In the genomic region with DNA sequence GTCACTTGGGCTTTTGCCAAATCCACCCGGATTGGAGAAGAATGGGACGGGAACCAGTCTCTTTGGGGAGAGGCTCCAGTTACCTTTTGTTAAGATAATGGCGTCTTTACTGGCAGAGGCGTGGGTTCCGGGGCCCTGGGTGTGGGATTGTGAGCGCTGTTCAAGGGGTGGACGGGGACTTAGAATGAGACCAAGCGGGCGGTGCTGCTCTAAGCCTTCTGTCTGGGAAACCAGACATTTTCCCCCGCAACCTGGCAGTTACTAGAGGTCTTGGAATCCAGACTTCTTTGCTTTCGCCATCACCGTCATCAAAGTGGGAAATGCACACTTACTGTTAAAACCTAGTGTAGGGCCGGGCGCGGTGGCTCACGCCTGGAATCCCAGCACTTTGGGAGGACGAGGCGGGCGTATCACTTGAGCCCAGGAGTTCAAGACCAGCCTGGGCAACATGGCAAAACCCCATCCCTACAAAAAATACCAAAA, we compare ENCODE assay signal across 8 cellular contexts. TPM values are rescaled to one million over a fixed set of nuclear protein-coding genes. Genes with fewer than 3 reads are reported as not detected.
DNase-seq lines count a peak whose midpoint lies in the region; ATAC-seq and TF ChIP-seq lines count a peak whose summit lies in the region.

No MANE protein-coding gene starts in this region.

- no peak overlapping the region for H4K91ac ChIP-seq in neuronal stem cell (ENCODE audit: low read depth, low read length, poor library complexity)

- H3K4me3 ChIP-seq in Panc1 (ENCODE audit: low read depth in 2 of 2, low read length in 2 of 2) (peak overlapping the region; percentile 73 to 82), neuronal stem cell (ENCODE audit: low read length in 2 of 2) (peak overlapping the region; percentile 67 to 83)

- CTCF ChIA-PET in Panc1 (lab: Charles Lee): no interaction called here

- TSS peak; percentile 60 for BruUV-seq in Panc1 (replicated peaks; lab: Mats Ljungman, UMichigan)

- H2AK5ac ChIP-seq in neuronal stem cell (ENCODE audit: low read depth, low read length): peak overlapping the region; percentile 49

- peak overlapping the region; percentile 12 for H3K23ac ChIP-seq in neuronal stem cell (ENCODE audit: low read depth, low read length, poor library complexity)

- WGBS in neuronal stem cell (ENCODE audit: extremely low coverage in 2 of 2, insufficient read length in 2 of 2, insufficient replicate concordance in 1 of 2), 2 donors: no CpG with 5 or more reads among the region's 19 CpGs

- in situ Hi-C loops in Panc1 (cut with HindIII; ENCODE audit: low pct_unique_long_range_greater_than_20kb, low sequenced_read_pairs): no loop called here

- POLR2A ChIA-PET in Panc1 (lab: Charles Lee): interaction anchor here (0.7 to 1.1 kb wide), 4 partner anchors 15 to 715 kb away, joined by 3 to 6 read pairs (median 4); no protein-coding TSS in a partner anchor

- H3K9me3 ChIP-seq in Panc1 (ENCODE audit: control insufficient read depth, insufficient read depth, low read depth, low read length) (no peaks in the 10 kb centered on the region), neuronal stem cell (replicated peaks in 1 of 2; ENCODE audit: control insufficient read depth in 2 of 2, insufficient read depth in 1 of 2, low read depth in 1 of 2, low read length in 2 of 2) (no peaks in the 10 kb centered on the region)

- no peaks in the 10 kb centered on the region for H3K27me3 ChIP-seq in Panc1 (ENCODE audit: control insufficient read depth, insufficient read depth, low read length)
- no peaks in the 10 kb centered on the region for H3K27me3 ChIP-seq in neuronal stem cell (ENCODE audit: control insufficient read depth in 3 of 3, insufficient read depth in 3 of 3, low read depth in 1 of 3, low read length in 3 of 3)

- H3K9ac ChIP-seq in neuronal stem cell (ENCODE audit: low read depth, low read length, poor library complexity): peak overlapping the region; percentile 80

- TF ChIP-seq CTCF in Panc1 (IDR thresholded peaks at IDR 0.05): no peak

- H3K27ac ChIP-seq in Panc1 (ENCODE audit: low read length) (peak overlapping the region; percentile 94), neuronal stem cell (replicated peaks; ENCODE audit: low read length) (peak overlapping the region; percentile 100)

- peak overlapping the region; percentile 88 for H3K18ac ChIP-seq in neuronal stem cell (ENCODE audit: low read length)

- peak; percentile 18 for ATAC-seq in GM21529 (IDR thresholded peaks at IDR 0.05; ENCODE audit: unreplicated experiment)
- peak; percentile 23 for ATAC-seq in Panc1

- no peak overlapping the region for H4K8ac ChIP-seq in neuronal stem cell (ENCODE audit: low read depth, low read length)

- no peaks in the 10 kb centered on the region for H3K79me1 ChIP-seq in neuronal stem cell (ENCODE audit: low read depth, low read length)

- peak; percentile 52 for TF ChIP-seq POLR2A in erythroblast (IDR thresholded peaks at IDR 0.05; ENCODE audit: low read length)

- peak overlapping the region; percentile 95 for H2BK5ac ChIP-seq in neuronal stem cell (ENCODE audit: low read length)

- H3K4me2 ChIP-seq in neuronal stem cell (ENCODE audit: insufficient read depth, low read length, poor library complexity, severe bottlenecking): peak overlapping the region; percentile 65

- peak overlapping the region; percentile 10 for H2BK120ac ChIP-seq in neuronal stem cell (ENCODE audit: low read depth, low read length)

- H2BK15ac ChIP-seq in neuronal stem cell (ENCODE audit: low read length): no peak overlapping the region

- no peak overlapping the region for H3K4ac ChIP-seq in neuronal stem cell (ENCODE audit: low read length)

- H2AFZ ChIP-seq in neuronal stem cell (ENCODE audit: low read length): peak overlapping the region; percentile 93

- intact Hi-C loops in Panc1 (cut with micrococcal nuclease; ENCODE audit: unreplicated experiment): no loop called here

- no peak overlapping the region for H3K14ac ChIP-seq in neuronal stem cell (ENCODE audit: low read length)

- H2BK12ac ChIP-seq in neuronal stem cell (ENCODE audit: low read length): no peak overlapping the region

- H3K36me3 ChIP-seq in Panc1 (ENCODE audit: control insufficient read depth, insufficient read depth, low read length) (peaks cover 6% of the 10 kb centered on the region; the same call in 1 of the 2 replicates), neuronal stem cell (replicated peaks in 1 of 2; ENCODE audit: control insufficient read depth in 2 of 2, insufficient read depth in 2 of 2, low read length in 2 of 2) (peaks cover 0 to 3% of the 10 kb centered on the region in 2 donors)

- peaks cover 21% of the 10 kb centered on the region for H3K4me1 ChIP-seq in Panc1 (ENCODE audit: control insufficient read depth, insufficient read depth, low read length)
- no peaks in the 10 kb centered on the region for H3K4me1 ChIP-seq in neuronal stem cell (ENCODE audit: control insufficient read depth in 2 of 2, insufficient read depth in 1 of 2, low read depth in 1 of 2, low read length in 2 of 2)

- DNase-seq in AML-193 (lab: John Stamatoyannopoulos, UW) (peak; percentile 69 to 79), Panc1 (ENCODE audit: low read depth, low spot score) (no peak), erythroblast (lab: John Stamatoyannopoulos, UW) (peak in 1 of 2 experiments; percentile 78), neuronal stem cell (ENCODE audit: low spot score) (no peak), retina (no peak), medulla oblongata (ENCODE audit: extremely low spot score) (no peak), cerebellar nuclear complex (lab: John Stamatoyannopoulos, UW) (no peak)

RNA-seq across cellular contexts. Expression of a gene that starts 0.7 kb away (rescaled TPM):
- total RNA-seq in Panc1 (2021; ENCODE audit: unreplicated experiment): 41.3 TPM
- polyA plus RNA-seq in Panc1 (2012; ENCODE audit: insufficient read length): 57.2 TPM
- polyA plus RNA-seq in neuronal stem cell (2013, experiment 1 of 2): 8.7 TPM
- 8.1 TPM for polyA plus RNA-seq in neuronal stem cell (2013, experiment 2 of 2)

RNA-seq across cellular contexts. Expression of a gene that starts 0.8 kb away (rescaled TPM):
- total RNA-seq in Panc1 (2021; ENCODE audit: unreplicated experiment): 53.5 TPM
- 26.8 TPM for polyA plus RNA-seq in Panc1 (2012; ENCODE audit: insufficient read length)
- polyA plus RNA-seq in neuronal stem cell (2013, experiment 1 of 2): 3.1 TPM
- polyA plus RNA-seq in neuronal stem cell (2013, experiment 2 of 2): 3.0 TPM

RNA-seq across cellular contexts. Expression of a gene that starts 20.9 kb away (rescaled TPM):
- total RNA-seq in Panc1 (2021; ENCODE audit: unreplicated experiment): 11.9 TPM
- 7.0 TPM for polyA plus RNA-seq in Panc1 (2012; ENCODE audit: insufficient read length)
- polyA plus RNA-seq in neuronal stem cell (2013, experiment 1 of 2): 5.4 TPM
- 5.3 TPM for polyA plus RNA-seq in neuronal stem cell (2013, experiment 2 of 2)

RNA-seq across cellular contexts. Expression of a gene that starts 38.9 kb away (rescaled TPM):
- 32.5 TPM for total RNA-seq in Panc1 (2021; ENCODE audit: unreplicated experiment)
- polyA plus RNA-seq in Panc1 (2012; ENCODE audit: insufficient read length): 27.7 TPM
- polyA plus RNA-seq in neuronal stem cell (2013, experiment 1 of 2): 6.6 TPM
- polyA plus RNA-seq in neuronal stem cell (2013, experiment 2 of 2): 6.9 TPM

RNA-seq across cellular contexts. Expression of a gene that starts 47.4 kb away (rescaled TPM):
- total RNA-seq in Panc1 (2021; ENCODE audit: unreplicated experiment): 36.4 TPM
- 44.9 TPM for polyA plus RNA-seq in Panc1 (2012; ENCODE audit: insufficient read length)
- polyA plus RNA-seq in neuronal stem cell (2013, experiment 1 of 2): not detected
- not detected for polyA plus RNA-seq in neuronal stem cell (2013, experiment 2 of 2)

Comparison
In these comparisons a context has a peak if more than half of its experiments do, and no peak if none do; other contexts are left out.
1. DNase-seq: peak in AML-193 (2 of 2); none in Panc1 (single experiment), neuronal stem cell (single experiment), retina (single experiment), medulla oblongata (single experiment) and cerebellar nuclear complex (0 of 2).